Comparison of ENCODE assay signal across 22 cellular contexts in the genomic region with DNA sequence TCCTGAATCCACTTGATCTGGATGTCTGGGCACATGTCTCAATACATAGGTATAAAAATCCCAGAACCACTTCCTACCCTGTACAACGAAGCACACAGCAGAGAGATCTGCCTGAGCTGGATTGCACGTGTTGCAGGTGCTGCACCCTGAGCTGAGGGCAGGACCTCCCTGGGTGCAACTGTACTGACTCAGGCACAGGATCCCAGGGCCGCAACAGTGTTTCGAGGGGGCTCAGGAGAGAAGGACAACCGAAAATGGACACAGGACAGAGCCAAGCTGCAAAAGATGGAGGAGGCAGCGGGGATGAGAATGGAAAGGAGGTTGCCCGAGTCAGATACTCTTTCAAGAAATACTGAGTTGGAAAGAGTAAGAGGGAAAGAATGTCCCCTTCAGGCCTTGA.
"Had no signal": no experiment of that assay in that cellular context is flagged by ENCODE, and none has a peak within 500 bp of the region (broad histone marks: within the 10 kb centered on the region; RNA-seq: fewer than 3 reads in every experiment).

No MANE protein-coding gene starts in this region.

- H3K4me1 Mint-ChIP-seq: IgD-negative memory B cell had no signal

- H3K36me3 ChIP-seq: SJSA1 had no signal

- DNase-seq: Kasumi-1, MM.1S, NCI-H1092 treated with DMSO at 0.1 percent for 48 hours, NCI-H1436, NCI-H187, NCI-H2029, NCI-H2081 treated with DMSO at 0.1 percent for 48 hours, NCI-H2171, NCI-H226, NCI-H446, NCI-H510A, NCI-H524 treated with DMSO at 0.1 percent for 48 hours, NCI-H69, NCI-H774, Right ventricle myocardium superior, RPMI8226, SIG-M5 had no signal

- H3K27ac ChIP-seq: KMS-11, SJSA1, SK-N-MC had no signal

- H3K4me1 ChIP-seq: SJSA1 had no signal

- H3K27ac Mint-ChIP-seq: IgD-negative memory B cell had no signal

- H3K4me3 ChIP-seq: K562, SJSA1, SK-N-MC had no signal

- H3K4me3 Mint-ChIP-seq: IgD-negative memory B cell had no signal

- H3K27me3 ChIP-seq: SJSA1 had no signal

- ATAC-seq: K562 had no signal
